In the genomic region with DNA sequence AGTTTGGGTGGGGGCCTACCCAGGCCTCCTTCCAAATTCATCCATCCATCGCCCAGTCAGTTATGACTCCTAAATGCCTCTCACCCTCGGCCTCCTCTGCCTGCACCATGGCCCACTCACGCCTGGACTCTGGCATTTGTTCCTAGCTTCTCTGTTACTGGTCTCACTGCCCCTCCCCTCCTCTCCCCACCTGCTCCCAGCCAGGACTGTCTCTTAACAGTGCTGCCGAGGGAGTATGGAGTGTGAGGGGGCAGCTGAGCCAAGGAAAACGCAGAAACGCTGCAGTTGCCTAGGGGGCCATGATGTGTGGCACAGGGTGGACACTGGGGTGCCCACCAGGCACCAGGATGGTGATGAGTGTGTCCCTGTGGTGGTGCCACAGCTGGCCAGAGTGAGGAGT, we compare ENCODE assay signal across 11 cellular contexts. TPM values are rescaled to one million over a fixed set of nuclear protein-coding genes. Genes with fewer than 3 reads are reported as not detected.
A peak's percentile ranks its signal among the peaks of the same experiment; 100 is the strongest.
DNase-seq lines count a peak whose midpoint lies in the region; ATAC-seq, FAIRE-seq and TF ChIP-seq lines count a peak whose summit lies in the region.
"Had no signal": no experiment of that assay in that cellular context is flagged by ENCODE, and none has a peak within 500 bp of the region (broad histone marks: within the 10 kb centered on the region; RNA-seq: fewer than 3 reads in every experiment).

No MANE protein-coding gene starts in this region.

- POLR2A ChIA-PET in activated CD8-positive, alpha-beta T cell treated with anti-CD3 and anti-CD28 coated beads for 36 hours (lab: Charles Lee): interaction anchor here (0.8 to 8.3 kb wide), 6 partner anchors 9 to 55 kb away, joined by 3 to 98 read pairs (median 6); a partner anchor contains a TSS

- H3K36me3 Mint-ChIP-seq in activated CD8-positive, alpha-beta T cell treated with anti-CD3 and anti-CD28 coated beads for 36 hours (ENCODE audit: low read depth): peaks cover 51% of the 10 kb centered on the region
- H3K36me3 Mint-ChIP-seq in glutamatergic neuron (ENCODE audit: unreplicated experiment): no peaks in the 10 kb centered on the region

- peaks cover 17% of the 10 kb centered on the region for H3K4me1 ChIP-seq in smooth muscle cell (ENCODE audit: low read depth)

- no peak overlapping the region for H2AFZ ChIP-seq in smooth muscle cell (ENCODE audit: low read depth)

- FAIRE-seq in H54 (lab: Jason Lieb, UNC): no peak

- DNase-seq in SHP77 (lab: John Stamatoyannopoulos, UW): peak; percentile 8 to 9
- no peak for DNase-seq in SHP77 treated with DMSO at 0.1 percent for 48 hours (lab: John Stamatoyannopoulos, UW)
- no peak for DNase-seq in activated CD8-positive, alpha-beta T cell treated with anti-CD3 and anti-CD28 coated beads for 36 hours
- DNase-seq in glutamatergic neuron: no peak
- no peak for DNase-seq in smooth muscle cell (lab: John Stamatoyannopoulos, UW; ENCODE audit: unreplicated experiment)
- no peak for DNase-seq in DMS153 (lab: John Stamatoyannopoulos, UW)
- no peak for DNase-seq in H54 (ENCODE audit: insufficient read length, low spot score)
- DNase-seq: ACHN; NCI-H524 treated with DMSO at 0.1 percent for 48 hours; stimulated activated CD4-positive, alpha-beta T cell treated with anti-CD3 and anti-CD28 coated beads, Interleukin-2, amount 100 ng/mL, for 24 hours had no signal

- intact Hi-C loops in activated CD8-positive, alpha-beta T cell treated with anti-CD3 and anti-CD28 coated beads for 36 hours (cut with micrococcal nuclease): loop anchor here (5.0 kb wide), 1 partner anchor 315 kb away; no protein-coding TSS in a partner anchor

- 91% methylated on average over 6 of the region's 6 CpGs for WGBS in smooth muscle cell (ENCODE audit: low lambda C conversion rate)

- H3K4me3 Mint-ChIP-seq in activated CD8-positive, alpha-beta T cell treated with anti-CD3 and anti-CD28 coated beads for 36 hours: peak overlapping the region; percentile 41
- peak overlapping the region; percentile 88 for H3K4me3 Mint-ChIP-seq in glutamatergic neuron (ENCODE audit: unreplicated experiment)

- peaks cover 5% of the 10 kb centered on the region for H3F3A ChIP-seq in smooth muscle cell (ENCODE audit: low read depth)

- H3K79me2 ChIP-seq in smooth muscle cell (ENCODE audit: low read depth): no peaks in the 10 kb centered on the region

- peak overlapping the region; percentile 94 for H3K4me2 ChIP-seq in smooth muscle cell

- no peaks in the 10 kb centered on the region for H3K27me3 ChIP-seq in smooth muscle cell (ENCODE audit: low read depth)

- TF ChIP-seq CTCF in activated CD8-positive, alpha-beta T cell treated with anti-CD3 and anti-CD28 coated beads for 36 hours (IDR thresholded peaks at IDR 0.05): no peak
- no peak for TF ChIP-seq CTCF in glutamatergic neuron (IDR thresholded peaks at IDR 0.05; ENCODE audit: partially characterized antibody, unreplicated experiment)
- TF ChIP-seq CTCF in smooth muscle cell (IDR thresholded peaks at IDR 0.05; ENCODE audit: borderline replicate concordance, insufficient read depth, poor library complexity, severe bottlenecking): no peak

- peaks cover 9% of the 10 kb centered on the region for H4K20me1 ChIP-seq in smooth muscle cell (ENCODE audit: low read depth)

- no peak overlapping the region for H3K9ac ChIP-seq in smooth muscle cell (ENCODE audit: low read depth)

- ATAC-seq in activated CD8-positive, alpha-beta T cell treated with anti-CD3 and anti-CD28 coated beads for 36 hours: no peak
- no peak for ATAC-seq in GM18868 (IDR thresholded peaks at IDR 0.05; ENCODE audit: unreplicated experiment)

- no peak for TF ChIP-seq POLR2A in H54 (IDR thresholded peaks at IDR 0.05; ENCODE audit: low read depth, low read length)

- no peak overlapping the region for H3K27ac Mint-ChIP-seq in activated CD8-positive, alpha-beta T cell treated with anti-CD3 and anti-CD28 coated beads for 36 hours
- no peak overlapping the region for H3K27ac Mint-ChIP-seq in glutamatergic neuron (ENCODE audit: unreplicated experiment)

- no peaks in the 10 kb centered on the region for H3K27me3 Mint-ChIP-seq in activated CD8-positive, alpha-beta T cell treated with anti-CD3 and anti-CD28 coated beads for 36 hours
- H3K27me3 Mint-ChIP-seq in glutamatergic neuron (ENCODE audit: unreplicated experiment): peaks cover 9% of the 10 kb centered on the region

- CTCF ChIA-PET in activated CD8-positive, alpha-beta T cell treated with anti-CD3 and anti-CD28 coated beads for 36 hours (lab: Charles Lee): interaction anchor here (0.9 to 8.0 kb wide), 13 partner anchors 9 to 314 kb away, joined by 3 to 178 read pairs (median 28); a partner anchor contains a TSS

- H3K4me1 Mint-ChIP-seq in activated CD8-positive, alpha-beta T cell treated with anti-CD3 and anti-CD28 coated beads for 36 hours (ENCODE audit: low read depth): peaks cover 8% of the 10 kb centered on the region
- peaks cover 3% of the 10 kb centered on the region for H3K4me1 Mint-ChIP-seq in glutamatergic neuron (ENCODE audit: low read depth, unreplicated experiment)

- no peak overlapping the region for H3K27ac ChIP-seq in smooth muscle cell (ENCODE audit: low read depth)

- H3K4me3 ChIP-seq in smooth muscle cell: no peak overlapping the region

- H3K9me3 Mint-ChIP-seq in activated CD8-positive, alpha-beta T cell treated with anti-CD3 and anti-CD28 coated beads for 36 hours: no peaks in the 10 kb centered on the region
- peaks cover 6% of the 10 kb centered on the region for H3K9me3 Mint-ChIP-seq in glutamatergic neuron (ENCODE audit: unreplicated experiment)

- H3K9me3 ChIP-seq in smooth muscle cell (replicated peaks; ENCODE audit: low read depth): no peaks in the 10 kb centered on the region

- no peaks in the 10 kb centered on the region for H3K36me3 ChIP-seq in smooth muscle cell (ENCODE audit: low read depth)

RNA-seq across cellular contexts. Expression of a gene that starts 3.1 kb away (rescaled TPM):
- 10 to 100 TPM; 30.0 to 30.9 TPM for total RNA-seq in activated CD8-positive, alpha-beta T cell treated with anti-CD3 and anti-CD28 coated beads for 36 hours
- total RNA-seq in glutamatergic neuron (ENCODE audit: unreplicated experiment): 11.5 TPM
- total RNA-seq in smooth muscle cell: 4.4 and 5.8 TPM in 2 replicates
- polyA plus RNA-seq in smooth muscle cell: 9.2 and 14.8 TPM in 2 replicates

RNA-seq across cellular contexts. Expression of a gene that starts 22.7 kb away (rescaled TPM):
- 10 to 100 TPM; 65.0 to 66.8 TPM for total RNA-seq in activated CD8-positive, alpha-beta T cell treated with anti-CD3 and anti-CD28 coated beads for 36 hours
- total RNA-seq in glutamatergic neuron (ENCODE audit: unreplicated experiment) (65.1 TPM), smooth muscle cell (43.6 and 57.5 TPM in 2 replicates)
- 66.6 and 68.4 TPM in 2 replicates for polyA plus RNA-seq in smooth muscle cell

RNA-seq across cellular contexts. Expression of a gene that starts 25.4 kb away (rescaled TPM):
- total RNA-seq in activated CD8-positive, alpha-beta T cell treated with anti-CD3 and anti-CD28 coated beads for 36 hours: 10 to 100 TPM; 34.2 to 35.6 TPM
- total RNA-seq in glutamatergic neuron (ENCODE audit: unreplicated experiment): 10.7 TPM
- total RNA-seq in smooth muscle cell: 10.0 and 16.0 TPM in 2 replicates
- polyA plus RNA-seq in smooth muscle cell: 15.5 and 16.3 TPM in 2 replicates

RNA-seq across cellular contexts. Expression of a gene that starts 36.5 kb away (rescaled TPM):
- total RNA-seq in activated CD8-positive, alpha-beta T cell treated with anti-CD3 and anti-CD28 coated beads for 36 hours: 10 to 100 TPM; 83.1 to 96.9 TPM
- total RNA-seq in glutamatergic neuron (ENCODE audit: unreplicated experiment): 42.5 TPM
- total RNA-seq in smooth muscle cell: 20.4 and 41.1 TPM in 2 replicates
- 29.7 and 32.3 TPM in 2 replicates for polyA plus RNA-seq in smooth muscle cell

RNA-seq across cellular contexts. Expression of a gene that starts 54.7 kb away (rescaled TPM):
- total RNA-seq in activated CD8-positive, alpha-beta T cell treated with anti-CD3 and anti-CD28 coated beads for 36 hours: 10 to 100 TPM; 85.0 to 87.7 TPM
- total RNA-seq in glutamatergic neuron (ENCODE audit: unreplicated experiment) (81.8 TPM), smooth muscle cell (7.1 and 11.0 TPM in 2 replicates)
- 9.7 and 15.3 TPM in 2 replicates for polyA plus RNA-seq in smooth muscle cell

Comparison
In these comparisons a context has a peak if more than half of its experiments do, and no peak if none do; other contexts are left out.
1. DNase-seq: peak in SHP77 (2 of 2); none in SHP77 treated with DMSO at 0.1 percent for 48 hours (single experiment), activated CD8-positive, alpha-beta T cell treated with anti-CD3 and anti-CD28 coated beads for 36 hours (single experiment), glutamatergic neuron (single experiment), smooth muscle cell (single experiment), DMS153 (single experiment) and H54 (single experiment).